Comparison of ENCODE assay signal across 12 cellular contexts in the genomic region with DNA sequence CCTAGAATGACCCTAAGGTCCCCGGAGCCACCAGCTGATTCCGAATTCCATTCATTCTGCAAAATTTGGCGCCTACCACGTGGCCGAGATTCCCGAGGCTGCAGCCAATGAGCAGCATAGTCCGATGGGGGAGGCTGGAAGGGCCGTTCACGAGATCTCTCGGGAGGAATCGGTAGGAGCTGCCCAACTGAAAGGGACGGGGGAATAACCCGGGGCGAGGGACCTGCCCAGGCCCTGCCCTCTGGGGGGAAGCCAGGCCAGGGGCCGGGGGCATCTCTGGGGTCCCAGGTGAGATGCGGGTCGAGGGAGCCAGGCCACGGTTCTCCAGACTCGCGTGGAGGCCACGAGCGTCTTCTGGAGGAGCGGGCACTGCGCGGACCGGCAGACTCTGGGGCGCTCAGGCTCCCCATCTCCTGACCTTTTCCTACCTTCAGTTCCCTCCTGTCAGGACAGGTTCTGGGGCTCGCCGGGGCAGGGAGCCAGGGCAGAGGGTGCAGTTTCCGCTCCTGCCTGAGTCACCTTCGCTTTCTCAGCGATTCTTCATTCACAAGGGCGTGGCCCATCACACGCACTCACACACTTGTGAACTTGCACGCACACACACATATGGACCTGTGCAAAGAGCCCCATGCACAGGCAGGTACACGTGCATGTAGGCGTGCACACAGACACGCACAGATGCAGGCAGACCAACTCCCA. TPM values are rescaled to one million over a fixed set of nuclear protein-coding genes. Genes with fewer than 3 reads are reported as not detected.
DNase-seq lines count a peak whose midpoint lies in the region; ATAC-seq, FAIRE-seq and TF ChIP-seq lines count a peak whose summit lies in the region.
"Had no signal": no experiment of that assay in that cellular context is flagged by ENCODE, and none has a peak within 500 bp of the region (broad histone marks: within the 10 kb centered on the region; RNA-seq: fewer than 3 reads in every experiment).

No MANE protein-coding gene starts in this region.

- peaks cover 7% of the 10 kb centered on the region for H3K79me1 ChIP-seq in mesendoderm (ENCODE audit: low read length)

- TF ChIP-seq CTCF in HCT116 (IDR thresholded peaks at IDR 0.05 in 2 of 3, conservative IDR thresholded peaks at IDR 0.05 in 1 of 3; ENCODE audit: borderline replicate concordance in 1 of 3, insufficient read depth in 1 of 3, low read depth in 2 of 3, low read length in 2 of 3) (no peak), GM12878 (IDR thresholded peaks at IDR 0.05 in 2 of 3, conservative IDR thresholded peaks at IDR 0.05 in 1 of 3; ENCODE audit: control insufficient read depth in 2 of 3, extremely low read depth in 1 of 3, insufficient read depth in 1 of 3, low read depth in 3 of 3, low read length in 3 of 3) (no peak), mucosa of descending colon (IDR thresholded peaks at IDR 0.05) (no peak)

- no peaks in the 10 kb centered on the region for H3K9me2 ChIP-seq in HCT116 (ENCODE audit: insufficient read depth)

- H2AFZ ChIP-seq in HCT116 (ENCODE audit: low read depth, low read length, poor library complexity, severe bottlenecking) (no peak overlapping the region), GM12878 (ENCODE audit: control insufficient read depth, low read depth, low read length) (no peak overlapping the region)

- H2BK15ac ChIP-seq in mesendoderm (replicated peaks; ENCODE audit: low read depth) = no peak overlapping the region

- BruUV-seq in HCT116 (replicated peaks; lab: Mats Ljungman, UMichigan) (no TSS peak), GM12878 (replicated peaks; lab: Mats Ljungman, UMichigan) (no TSS peak)

- H3K79me2 ChIP-seq in HCT116 (ENCODE audit: insufficient read depth, low read length) (peaks cover 13% of the 10 kb centered on the region; the same call in 1 of the 2 replicates), GM12878 (ENCODE audit: control insufficient read depth, insufficient read depth, low read length) (no peaks in the 10 kb centered on the region; the same call in 1 of the 2 replicates), mesendoderm (ENCODE audit: control insufficient read depth, insufficient read depth, low read length) (peaks cover 9% of the 10 kb centered on the region)

- WGBS in GM12878 (ENCODE audit: insufficient coverage, insufficient replicate concordance, low lambda C conversion rate, missing lambda C conversion rate) = 89% methylated on average over 31 of the region's 38 CpGs
- no CpG with 5 or more reads among the region's 38 CpGs for WGBS in mesendoderm (ENCODE audit: extremely low coverage, insufficient coverage, low lambda C conversion rate)

- H3K4me1 ChIP-seq in HCT116 (ENCODE audit: control insufficient read depth in 1 of 2, insufficient read depth in 2 of 2, low read length in 2 of 2) (peaks cover 0 to 14% of the 10 kb centered on the region in 2 experiments; a peak in 1 of 4 replicates), GM12878 (ENCODE audit: control insufficient read depth, insufficient read depth, low read length) (no peaks in the 10 kb centered on the region), mesendoderm (ENCODE audit: control insufficient read depth, low read depth, low read length) (peaks cover 1% of the 10 kb centered on the region), mucosa of descending colon (ENCODE audit: low read depth) (no peaks in the 10 kb centered on the region)
- H3K4me1 ChIP-seq: SJSA1 had no signal

- peak overlapping the region; percentile 15 for H3K56ac ChIP-seq in mesendoderm (ENCODE audit: low read length)

- H4K5ac ChIP-seq in mesendoderm (ENCODE audit: low read length) = no peak overlapping the region

- H4K8ac ChIP-seq in mesendoderm (ENCODE audit: low read depth, low read length) = no peak overlapping the region

- CTCF ChIA-PET in HCT116 (lab: Charles Lee) (no interaction called here), GM12878 (lab: Yijun Ruan, JAX) (no interaction called here)

- no peak overlapping the region for H2BK5ac ChIP-seq in mesendoderm (ENCODE audit: low read length)

- peaks cover 10 to 11% of the 10 kb centered on the region in 2 experiments for H3K36me3 ChIP-seq in HCT116 (ENCODE audit: control insufficient read depth in 1 of 2, insufficient read depth in 2 of 2, low read length in 2 of 2)
- H3K36me3 ChIP-seq in GM12878 (ENCODE audit: control insufficient read depth in 2 of 2, insufficient read depth in 2 of 2, low read length in 1 of 2) = peaks cover 0 to 23% of the 10 kb centered on the region in 2 experiments
- H3K36me3 ChIP-seq in mesendoderm (ENCODE audit: control insufficient read depth, insufficient read depth, low read length) = peaks cover 11% of the 10 kb centered on the region
- no peaks in the 10 kb centered on the region for H3K36me3 ChIP-seq in mucosa of descending colon (ENCODE audit: low read depth)

- peak; percentile 65 for DNase-seq in Daoy (ENCODE audit: low read depth)
- DNase-seq in HCT116 (ENCODE audit: low read depth, low spot score) = no peak
- no peak for DNase-seq in GM12878 (ENCODE audit: low read depth, low spot score)
- peak; percentile 95 for DNase-seq in mesendoderm
- DNase-seq in NCI-H146 treated with DMSO at 0.1 percent for 48 hours (lab: John Stamatoyannopoulos, UW; ENCODE audit: unreplicated experiment) = no peak
- no peak for DNase-seq in NCI-H2107 treated with DMSO at 0.1 percent for 48 hours (lab: John Stamatoyannopoulos, UW; ENCODE audit: unreplicated experiment)
- DNase-seq in effector CD8-positive, alpha-beta T cell (lab: John Stamatoyannopoulos, UW) = no peak
- DNase-seq in mucosa of descending colon = no peak
- DNase-seq: mesenchymal stem cell, NCI-H2081, occipital lobe had no signal

- H3K27ac ChIP-seq in HCT116 (ENCODE audit: low read depth, low read length) = no peak overlapping the region
- no peak overlapping the region for H3K27ac ChIP-seq in GM12878 (ENCODE audit: control insufficient read depth, insufficient read depth)
- peak overlapping the region; percentile 14 for H3K27ac ChIP-seq in mesendoderm (ENCODE audit: low read depth, low read length)
- H3K27ac ChIP-seq: SJSA1 had no signal

- no peak for FAIRE-seq in GM12878 (lab: Jason Lieb, UNC)

- no peak overlapping the region for H3K23ac ChIP-seq in mesendoderm (ENCODE audit: low read length)

- TF ChIP-seq POLR2A in HCT116 (IDR thresholded peaks at IDR 0.05; ENCODE audit: borderline replicate concordance, extremely low read depth, insufficient read depth, insufficient read length) (no peak), GM12878 (IDR thresholded peaks at IDR 0.05; ENCODE audit: low read depth, low read length) (peak; percentile 71)

- H2BK120ac ChIP-seq in mesendoderm (ENCODE audit: low read depth, low read length) = no peak overlapping the region

- ATAC-seq in HCT116 = peak; percentile 19; the same call in 1 of the 2 replicates
- peak; percentile 11 for ATAC-seq in GM12878
- no peak for ATAC-seq in mucosa of descending colon

- H3K4me3 ChIP-seq in HCT116 (replicated peaks in 1 of 2; ENCODE audit: low read depth in 1 of 2, low read length in 2 of 2) (no peak overlapping the region), GM12878 (no peak overlapping the region), mesendoderm (ENCODE audit: low read length) (no peak overlapping the region), mucosa of descending colon (no peak overlapping the region)
- H3K4me3 ChIP-seq: SJSA1 had no signal

- H3K4me2 ChIP-seq in HCT116 (ENCODE audit: low read length) (no peak overlapping the region), GM12878 (ENCODE audit: control insufficient read depth, insufficient read depth) (no peak overlapping the region), mesendoderm (ENCODE audit: low read length) (no peak overlapping the region)

- no peak overlapping the region for H3K18ac ChIP-seq in mesendoderm (ENCODE audit: low read length)

- intact Hi-C loops in HCT116 (cut with micrococcal nuclease) = no loop called here
- intact Hi-C loops in GM12878 (cut with micrococcal nuclease; ENCODE audit: unreplicated experiment) = no loop called here
- intact Hi-C loops in mucosa of descending colon (cut with DNase I, micrococcal nuclease) = no loop called here

- in situ Hi-C loops in GM12878 (cut with MboI) = no loop called here

- RAD21 ChIA-PET in HCT116 (lab: Charles Lee; ENCODE audit: low non-redundant PET in 1 of 2, low total read pairs in 2 of 2, uncharacterized antibody in 2 of 2, unreplicated experiment in 2 of 2) (no interaction called here), GM12878 (lab: Charles Lee; ENCODE audit: unreplicated experiment) (interaction anchor here (0.6 to 1.8 kb wide), 3 partner anchors 36 to 90 kb away, joined by 3 to 9 read pairs (median 6); no protein-coding TSS in a partner anchor)

- H3K9ac ChIP-seq in HCT116 (ENCODE audit: low read length) = no peak overlapping the region
- H3K9ac ChIP-seq in GM12878 (ENCODE audit: control insufficient read depth, insufficient read depth, low read length) = no peak overlapping the region
- H3K9ac ChIP-seq in mesendoderm (ENCODE audit: low read length) = no peak overlapping the region

- H4K20me1 ChIP-seq in HCT116 (ENCODE audit: insufficient read depth) = no peaks in the 10 kb centered on the region
- no peaks in the 10 kb centered on the region for H4K20me1 ChIP-seq in GM12878 (ENCODE audit: control insufficient read depth, insufficient read depth)

- H3K27me3 ChIP-seq in HCT116 (ENCODE audit: insufficient read depth, low read length) (no peaks in the 10 kb centered on the region), GM12878 (replicated peaks in 1 of 2; ENCODE audit: control insufficient read depth in 2 of 2, insufficient read depth in 2 of 2, low read length in 1 of 2) (no peaks in the 10 kb centered on the region), mesendoderm (ENCODE audit: insufficient read depth, low read length, poor library complexity) (no peaks in the 10 kb centered on the region)
- H3K27me3 ChIP-seq: SJSA1 had no signal

- no peak overlapping the region for H3K4ac ChIP-seq in mesendoderm (ENCODE audit: low read depth, low read length)

- no peaks in the 10 kb centered on the region for H3K9me3 ChIP-seq in HCT116 (ENCODE audit: control insufficient read depth in 1 of 2, insufficient read depth in 1 of 2, low read depth in 1 of 2, low read length in 2 of 2)
- H3K9me3 ChIP-seq in GM12878 (replicated peaks; ENCODE audit: control insufficient read depth, insufficient read depth, low read length) = no peaks in the 10 kb centered on the region
- H3K9me3 ChIP-seq in mucosa of descending colon = no peaks in the 10 kb centered on the region
- H3K9me3 ChIP-seq: SJSA1 had no signal

- no peak for TF ChIP-seq EP300 in GM12878 (IDR thresholded peaks at IDR 0.05; ENCODE audit: borderline replicate concordance in 1 of 2, control insufficient read depth in 1 of 2, low read depth in 2 of 2, low read length in 2 of 2)

- TF ChIP-seq RAD21 in HCT116 (IDR thresholded peaks at IDR 0.05; ENCODE audit: low read depth) (no peak), GM12878 (IDR thresholded peaks at IDR 0.05; ENCODE audit: insufficient read depth, low read depth, low read length) (no peak)

- POLR2A ChIA-PET in HCT116 (lab: Charles Lee) (no interaction called here), GM12878 (lab: Charles Lee) (interaction anchor here (0.6 to 1.2 kb wide), 3 partner anchors 13 to 176 kb away, joined by 3 to 6 read pairs (median 4); no protein-coding TSS in a partner anchor)

- H2AK5ac ChIP-seq in mesendoderm (ENCODE audit: low read length) = no peak overlapping the region

- SMC1A ChIA-PET in GM12878 (lab: Charles Lee; ENCODE audit: uncharacterized antibody, unreplicated experiment) = no interaction called here

RNA-seq across cellular contexts. Expression of gene FSCN1, which starts 15.5 kb away (rescaled TPM):
- total RNA-seq in Daoy (2014; rRNA removed; shearing (Covaris generic)) = 269 and 276 TPM in 2 replicates
- total RNA-seq in HCT116 (2021; ENCODE audit: unreplicated experiment) (302 TPM), GM12878 (2014; rRNA removed) (172 and 215 TPM in 2 replicates), GM12878 (2014; rRNA removed; fragmentation: Illumina TruSeq; extraction: Trizol) (49.8 and 64.8 TPM in 2 replicates), GM12878 (2021) (337 TPM in 2 replicates), mucosa of descending colon (10 to 100 TPM in 2 of 3 donors, 1 to 10 TPM in 1; 5.5 to 17.3 (median 12.7) TPM)
- polyA plus RNA-seq in HCT116 (2012) = 185 and 190 TPM in 2 replicates
- 180 and 207 TPM in 2 replicates for total RNA-seq in GM12878 (2013; cell fraction: nucleolus; rRNA removed)
- polyA plus RNA-seq in GM12878 (2011; ENCODE audit: low read depth) = 51.6 TPM
- polyA plus RNA-seq in GM12878 (2011; rRNA removed) (17.8 and 66.7 TPM in 2 replicates), GM12878 (2014; fragmentation: Illumina TruSeq; extraction: Trizol) (4.0 and 38.7 TPM in 2 replicates), GM12878 (2014; fragmentation: Nextera tagmentation; extraction: Ambion mirVana) (1 to 10 TPM in 1 of 2 experiments, under 1 TPM in 1; 0.50 to 1.6 TPM), GM12878 (2014; rRNA removed) (207 and 254 TPM in 2 replicates), GM12878 (2016; fragmentation: Nextera tagmentation; extraction: Ambion mirVana) (100 to 1,000 TPM; 145 to 150 TPM)
- 117 and 150 TPM in 2 replicates for polyA plus RNA-seq in GM12878 (2011; cell fraction: cytosol; rRNA removed)
- polyA plus RNA-seq in GM12878 (2011; cell fraction: nucleus; rRNA removed) = 170 and 231 TPM in 2 replicates
- 177 and 222 TPM in 2 replicates for polyA plus RNA-seq in GM12878 (2012)
- polyA minus RNA-seq in GM12878 (2011; rRNA and poly(A)+ RNA removed) = 37.2 and 72.4 TPM in 2 replicates
- 109 and 127 TPM in 2 replicates for polyA minus RNA-seq in GM12878 (2011; cell fraction: cytosol; rRNA and poly(A)+ RNA removed)
- polyA minus RNA-seq in GM12878 (2011; cell fraction: nucleus; rRNA and poly(A)+ RNA removed) = 73.0 and 111 TPM in 2 replicates
- polyA plus RNA-seq in mesendoderm (2013, experiment 1 of 2) = 429 TPM
- 421 TPM for polyA plus RNA-seq in mesendoderm (2013, experiment 2 of 2)

Comparison
In these comparisons a context has a peak if more than half of its experiments do, and no peak if none do; other contexts are left out.
1. DNase-seq: peak in Daoy (single experiment) and mesendoderm (single experiment); none in HCT116 (single experiment), GM12878 (single experiment), NCI-H146 treated with DMSO at 0.1 percent for 48 hours (single experiment), NCI-H2107 treated with DMSO at 0.1 percent for 48 hours (single experiment), effector CD8-positive, alpha-beta T cell (single experiment) and mucosa of descending colon (0 of 3).